ENCODE assay signal across 1 cellular context in genomic region chr16:31148896-31149295, GRCh38.
TF ChIP-seq lines count a peak whose summit lies in the region.

No MANE protein-coding gene starts in this region.

TF ChIP-seq in GM23338, 12 proteins besides CTCF, POLR2A, EP300 and RAD21 (continued from another document):
- TF ChIP-seq, protein P1, sequence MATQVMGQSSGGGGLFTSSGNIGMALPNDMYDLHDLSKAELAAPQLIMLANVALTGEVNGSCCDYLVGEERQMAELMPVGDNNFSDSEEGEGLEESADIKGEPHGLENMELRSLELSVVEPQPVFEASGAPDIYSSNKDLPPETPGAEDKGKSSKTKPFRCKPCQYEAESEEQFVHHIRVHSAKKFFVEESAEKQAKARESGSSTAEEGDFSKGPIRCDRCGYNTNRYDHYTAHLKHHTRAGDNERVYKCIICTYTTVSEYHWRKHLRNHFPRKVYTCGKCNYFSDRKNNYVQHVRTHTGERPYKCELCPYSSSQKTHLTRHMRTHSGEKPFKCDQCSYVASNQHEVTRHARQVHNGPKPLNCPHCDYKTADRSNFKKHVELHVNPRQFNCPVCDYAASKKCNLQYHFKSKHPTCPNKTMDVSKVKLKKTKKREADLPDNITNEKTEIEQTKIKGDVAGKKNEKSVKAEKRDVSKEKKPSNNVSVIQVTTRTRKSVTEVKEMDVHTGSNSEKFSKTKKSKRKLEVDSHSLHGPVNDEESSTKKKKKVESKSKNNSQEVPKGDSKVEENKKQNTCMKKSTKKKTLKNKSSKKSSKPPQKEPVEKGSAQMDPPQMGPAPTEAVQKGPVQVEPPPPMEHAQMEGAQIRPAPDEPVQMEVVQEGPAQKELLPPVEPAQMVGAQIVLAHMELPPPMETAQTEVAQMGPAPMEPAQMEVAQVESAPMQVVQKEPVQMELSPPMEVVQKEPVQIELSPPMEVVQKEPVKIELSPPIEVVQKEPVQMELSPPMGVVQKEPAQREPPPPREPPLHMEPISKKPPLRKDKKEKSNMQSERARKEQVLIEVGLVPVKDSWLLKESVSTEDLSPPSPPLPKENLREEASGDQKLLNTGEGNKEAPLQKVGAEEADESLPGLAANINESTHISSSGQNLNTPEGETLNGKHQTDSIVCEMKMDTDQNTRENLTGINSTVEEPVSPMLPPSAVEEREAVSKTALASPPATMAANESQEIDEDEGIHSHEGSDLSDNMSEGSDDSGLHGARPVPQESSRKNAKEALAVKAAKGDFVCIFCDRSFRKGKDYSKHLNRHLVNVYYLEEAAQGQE (IDR thresholded peaks at IDR 0.05; ENCODE audit: unreplicated experiment): no peak
- TF ChIP-seq STAT1 (IDR thresholded peaks at IDR 0.05; ENCODE audit: unreplicated experiment): no peak
- no peak for TF ChIP-seq ZNF462 (CRISPR knock-in tag; IDR thresholded peaks at IDR 0.05)
TF ChIP-seq in GM23338: peak in this region for 0.
